ENCODE assay signal across 2 cellular contexts in the genomic region with DNA sequence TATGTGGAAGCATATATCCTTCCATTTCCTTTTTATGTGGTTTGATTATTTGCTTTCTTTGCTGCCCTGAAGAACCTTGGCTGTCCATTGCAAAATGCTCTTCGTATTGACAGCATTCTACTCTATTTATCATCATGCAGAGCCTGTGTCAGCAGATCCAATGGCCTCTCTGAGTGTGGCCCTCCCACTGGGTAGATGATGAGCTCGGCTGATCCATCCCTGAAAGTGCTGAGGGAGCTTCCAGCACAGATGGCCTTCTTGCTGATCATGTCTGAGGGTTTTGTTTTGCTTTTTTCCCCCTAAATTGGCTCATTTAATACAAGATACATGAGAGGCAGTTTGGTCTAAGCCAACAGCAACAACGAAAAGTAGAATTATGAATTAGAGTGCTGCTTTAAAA.
TF ChIP-seq lines count a peak whose summit lies in the region.

No MANE protein-coding gene starts in this region.

TF ChIP-seq in GM23338, 12 proteins besides CTCF, POLR2A, EP300 and RAD21 (continued from another document):
- no peak for TF ChIP-seq POLR2AphosphoS5 (IDR thresholded peaks at IDR 0.05; ENCODE audit: low read depth)
- TF ChIP-seq EZH2phosphoT487 (IDR thresholded peaks at IDR 0.05; ENCODE audit: unreplicated experiment) = no peak

TF ChIP-seq in HepG2, 621 proteins besides CTCF, POLR2A, EP300 and RAD21 (continued from another document):
- TF ChIP-seq, protein P1, sequence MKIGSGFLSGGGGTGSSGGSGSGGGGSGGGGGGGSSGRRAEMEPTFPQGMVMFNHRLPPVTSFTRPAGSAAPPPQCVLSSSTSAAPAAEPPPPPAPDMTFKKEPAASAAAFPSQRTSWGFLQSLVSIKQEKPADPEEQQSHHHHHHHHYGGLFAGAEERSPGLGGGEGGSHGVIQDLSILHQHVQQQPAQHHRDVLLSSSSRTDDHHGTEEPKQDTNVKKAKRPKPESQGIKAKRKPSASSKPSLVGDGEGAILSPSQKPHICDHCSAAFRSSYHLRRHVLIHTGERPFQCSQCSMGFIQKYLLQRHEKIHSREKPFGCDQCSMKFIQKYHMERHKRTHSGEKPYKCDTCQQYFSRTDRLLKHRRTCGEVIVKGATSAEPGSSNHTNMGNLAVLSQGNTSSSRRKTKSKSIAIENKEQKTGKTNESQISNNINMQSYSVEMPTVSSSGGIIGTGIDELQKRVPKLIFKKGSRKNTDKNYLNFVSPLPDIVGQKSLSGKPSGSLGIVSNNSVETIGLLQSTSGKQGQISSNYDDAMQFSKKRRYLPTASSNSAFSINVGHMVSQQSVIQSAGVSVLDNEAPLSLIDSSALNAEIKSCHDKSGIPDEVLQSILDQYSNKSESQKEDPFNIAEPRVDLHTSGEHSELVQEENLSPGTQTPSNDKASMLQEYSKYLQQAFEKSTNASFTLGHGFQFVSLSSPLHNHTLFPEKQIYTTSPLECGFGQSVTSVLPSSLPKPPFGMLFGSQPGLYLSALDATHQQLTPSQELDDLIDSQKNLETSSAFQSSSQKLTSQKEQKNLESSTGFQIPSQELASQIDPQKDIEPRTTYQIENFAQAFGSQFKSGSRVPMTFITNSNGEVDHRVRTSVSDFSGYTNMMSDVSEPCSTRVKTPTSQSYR (CRISPR knock-in tag; IDR thresholded peaks at IDR 0.05; ENCODE audit: borderline replicate concordance) = no peak
- TF ChIP-seq PCBP2 (optimal IDR thresholded peaks at IDR 0.05; ENCODE audit: low read depth, low read length, poor library complexity, severe bottlenecking) (no peak), HIVEP1 (CRISPR knock-in tag; IDR thresholded peaks at IDR 0.05) (no peak), ZFP36L1 (CRISPR knock-in tag; IDR thresholded peaks at IDR 0.05) (no peak)
